1 cellular context compared by ENCODE assay signal in the genomic region with DNA sequence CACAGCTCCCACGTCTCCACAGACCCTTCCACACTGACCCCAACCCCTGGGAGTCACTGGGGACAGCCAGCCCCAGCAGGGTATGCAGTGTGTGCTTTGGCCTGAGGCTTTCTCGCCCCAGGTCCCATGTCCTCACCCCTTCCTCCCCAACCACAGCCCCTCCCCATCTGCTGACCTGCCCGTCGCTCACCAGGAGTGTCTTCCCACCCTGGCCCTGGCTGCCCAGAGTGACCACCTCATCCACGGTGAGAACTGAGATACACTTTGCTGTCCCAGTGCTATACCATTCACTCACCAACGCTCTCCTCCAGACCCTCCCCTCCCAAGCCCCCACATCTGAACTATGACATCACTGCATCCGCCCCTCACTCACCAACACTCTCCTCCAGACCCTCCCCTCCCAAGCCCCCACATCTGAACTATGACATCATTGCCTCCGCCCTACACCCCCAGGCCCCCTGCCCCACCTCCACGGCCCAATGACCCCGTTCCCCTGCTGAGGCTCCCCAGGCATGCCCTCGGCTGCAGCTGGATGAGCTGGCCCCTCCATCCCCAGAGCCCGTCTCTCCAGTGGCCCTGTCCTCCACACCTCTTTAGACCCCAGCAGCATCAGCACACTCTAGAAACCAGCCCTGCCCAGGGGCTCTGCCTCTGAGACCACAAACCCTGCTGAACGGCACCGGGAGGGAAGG.
TF ChIP-seq lines count a peak whose summit lies in the region.

No MANE protein-coding gene starts in this region.

TF ChIP-seq in HEK293, 187 proteins besides CTCF, POLR2A, EP300 and RAD21 (continued from another document):
- TF ChIP-seq, protein P1, sequence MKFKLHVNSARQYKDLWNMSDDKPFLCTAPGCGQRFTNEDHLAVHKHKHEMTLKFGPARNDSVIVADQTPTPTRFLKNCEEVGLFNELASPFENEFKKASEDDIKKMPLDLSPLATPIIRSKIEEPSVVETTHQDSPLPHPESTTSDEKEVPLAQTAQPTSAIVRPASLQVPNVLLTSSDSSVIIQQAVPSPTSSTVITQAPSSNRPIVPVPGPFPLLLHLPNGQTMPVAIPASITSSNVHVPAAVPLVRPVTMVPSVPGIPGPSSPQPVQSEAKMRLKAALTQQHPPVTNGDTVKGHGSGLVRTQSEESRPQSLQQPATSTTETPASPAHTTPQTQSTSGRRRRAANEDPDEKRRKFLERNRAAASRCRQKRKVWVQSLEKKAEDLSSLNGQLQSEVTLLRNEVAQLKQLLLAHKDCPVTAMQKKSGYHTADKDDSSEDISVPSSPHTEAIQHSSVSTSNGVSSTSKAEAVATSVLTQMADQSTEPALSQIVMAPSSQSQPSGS (tag by site-specific recombination; IDR thresholded peaks at IDR 0.05; ENCODE audit: low read depth), result peak; percentile 31; the same call in 1 of the 2 replicates
- TF ChIP-seq, protein P2, sequence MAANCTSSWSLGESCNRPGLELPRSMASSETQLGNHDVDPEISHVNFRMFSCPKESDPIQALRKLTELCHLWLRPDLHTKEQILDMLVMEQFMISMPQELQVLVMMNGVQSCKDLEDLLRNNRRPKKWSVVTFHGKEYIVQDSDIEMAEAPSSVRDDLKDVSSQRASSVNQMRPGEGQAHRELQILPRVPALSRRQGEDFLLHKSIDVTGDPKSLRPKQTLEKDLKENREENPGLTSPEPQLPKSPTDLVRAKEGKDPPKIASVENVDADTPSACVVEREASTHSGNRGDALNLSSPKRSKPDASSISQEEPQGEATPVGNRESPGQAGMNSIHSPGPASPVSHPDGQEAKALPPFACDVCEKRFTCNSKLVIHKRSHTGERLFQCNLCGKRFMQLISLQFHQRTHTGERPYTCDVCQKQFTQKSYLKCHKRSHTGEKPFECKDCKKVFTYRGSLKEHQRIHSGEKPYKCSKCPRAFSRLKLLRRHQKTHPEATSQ (tag by site-specific recombination; IDR thresholded peaks at IDR 0.05), result no peak
- TF ChIP-seq ZFP37 (tag by site-specific recombination; IDR thresholded peaks at IDR 0.05) (no peak), ZNF76 (tag by site-specific recombination; IDR thresholded peaks at IDR 0.05; ENCODE audit: borderline replicate concordance, low read depth) (no peak)
TF ChIP-seq in HEK293: peak in this region for 3.
